Comparison of ENCODE assay signal across 1 cellular context in the genomic region with DNA sequence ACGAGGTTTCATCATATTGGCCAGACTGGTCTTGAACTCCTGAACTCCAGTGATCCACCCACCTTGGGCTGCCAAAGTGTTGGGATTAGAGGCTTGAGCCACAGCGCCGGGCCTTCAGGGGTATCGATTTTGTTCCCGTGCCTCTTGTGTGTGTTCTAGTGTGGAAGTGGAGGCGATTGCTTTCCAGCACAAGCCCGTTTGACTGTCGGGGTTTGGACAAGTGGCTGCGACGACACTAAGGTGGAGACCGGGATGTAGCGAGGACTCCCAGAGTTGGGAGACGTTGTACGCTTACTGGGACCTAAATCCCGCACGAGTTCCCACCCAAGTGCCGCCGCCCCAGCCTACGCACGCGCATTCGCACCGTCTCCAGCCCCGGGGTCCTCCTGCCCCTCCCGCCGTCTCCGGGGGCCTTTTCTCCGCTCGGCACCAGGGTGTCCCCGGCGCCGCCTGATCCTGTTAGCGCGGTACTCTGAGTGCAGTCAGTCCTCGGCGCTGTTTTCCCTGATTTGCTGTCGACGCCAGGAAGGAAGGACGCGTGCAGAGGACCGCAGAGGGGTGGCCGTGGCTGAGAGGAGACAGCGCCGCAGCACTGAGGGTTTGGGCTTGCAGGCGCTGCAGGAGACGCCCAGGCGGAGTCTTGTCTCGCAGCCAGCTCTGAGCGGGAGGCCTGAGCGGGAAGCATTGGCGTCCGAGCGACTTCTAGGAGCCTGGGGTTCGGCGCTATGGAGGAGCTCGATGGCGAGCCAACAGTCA.
A peak's percentile ranks its signal among the peaks of the same experiment; 100 is the strongest.
TF ChIP-seq lines count a peak whose summit lies in the region.

A gene with protein sequence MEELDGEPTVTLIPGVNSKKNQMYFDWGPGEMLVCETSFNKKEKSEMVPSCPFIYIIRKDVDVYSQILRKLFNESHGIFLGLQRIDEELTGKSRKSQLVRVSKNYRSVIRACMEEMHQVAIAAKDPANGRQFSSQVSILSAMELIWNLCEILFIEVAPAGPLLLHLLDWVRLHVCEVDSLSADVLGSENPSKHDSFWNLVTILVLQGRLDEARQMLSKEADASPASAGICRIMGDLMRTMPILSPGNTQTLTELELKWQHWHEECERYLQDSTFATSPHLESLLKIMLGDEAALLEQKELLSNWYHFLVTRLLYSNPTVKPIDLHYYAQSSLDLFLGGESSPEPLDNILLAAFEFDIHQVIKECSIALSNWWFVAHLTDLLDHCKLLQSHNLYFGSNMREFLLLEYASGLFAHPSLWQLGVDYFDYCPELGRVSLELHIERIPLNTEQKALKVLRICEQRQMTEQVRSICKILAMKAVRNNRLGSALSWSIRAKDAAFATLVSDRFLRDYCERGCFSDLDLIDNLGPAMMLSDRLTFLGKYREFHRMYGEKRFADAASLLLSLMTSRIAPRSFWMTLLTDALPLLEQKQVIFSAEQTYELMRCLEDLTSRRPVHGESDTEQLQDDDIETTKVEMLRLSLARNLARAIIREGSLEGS (plus strand): TSS at position 643 of the 756 bp plus-strand sequence. CDS start 83 bp downstream, at position 726.

TF ChIP-seq in K562, 482 proteins besides CTCF, POLR2A, EP300 and RAD21 (continued from another document and continues in another):
- TF ChIP-seq, protein P1, sequence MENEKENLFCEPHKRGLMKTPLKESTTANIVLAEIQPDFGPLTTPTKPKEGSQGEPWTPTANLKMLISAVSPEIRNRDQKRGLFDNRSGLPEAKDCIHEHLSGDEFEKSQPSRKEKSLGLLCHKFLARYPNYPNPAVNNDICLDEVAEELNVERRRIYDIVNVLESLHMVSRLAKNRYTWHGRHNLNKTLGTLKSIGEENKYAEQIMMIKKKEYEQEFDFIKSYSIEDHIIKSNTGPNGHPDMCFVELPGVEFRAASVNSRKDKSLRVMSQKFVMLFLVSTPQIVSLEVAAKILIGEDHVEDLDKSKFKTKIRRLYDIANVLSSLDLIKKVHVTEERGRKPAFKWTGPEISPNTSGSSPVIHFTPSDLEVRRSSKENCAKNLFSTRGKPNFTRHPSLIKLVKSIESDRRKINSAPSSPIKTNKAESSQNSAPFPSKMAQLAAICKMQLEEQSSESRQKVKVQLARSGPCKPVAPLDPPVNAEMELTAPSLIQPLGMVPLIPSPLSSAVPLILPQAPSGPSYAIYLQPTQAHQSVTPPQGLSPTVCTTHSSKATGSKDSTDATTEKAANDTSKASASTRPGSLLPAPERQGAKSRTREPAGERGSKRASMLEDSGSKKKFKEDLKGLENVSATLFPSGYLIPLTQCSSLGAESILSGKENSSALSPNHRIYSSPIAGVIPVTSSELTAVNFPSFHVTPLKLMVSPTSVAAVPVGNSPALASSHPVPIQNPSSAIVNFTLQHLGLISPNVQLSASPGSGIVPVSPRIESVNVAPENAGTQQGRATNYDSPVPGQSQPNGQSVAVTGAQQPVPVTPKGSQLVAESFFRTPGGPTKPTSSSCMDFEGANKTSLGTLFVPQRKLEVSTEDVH (IDR thresholded peaks at IDR 0.05; ENCODE audit: low read depth, partially characterized antibody) = no peak
- TF ChIP-seq, protein P2, sequence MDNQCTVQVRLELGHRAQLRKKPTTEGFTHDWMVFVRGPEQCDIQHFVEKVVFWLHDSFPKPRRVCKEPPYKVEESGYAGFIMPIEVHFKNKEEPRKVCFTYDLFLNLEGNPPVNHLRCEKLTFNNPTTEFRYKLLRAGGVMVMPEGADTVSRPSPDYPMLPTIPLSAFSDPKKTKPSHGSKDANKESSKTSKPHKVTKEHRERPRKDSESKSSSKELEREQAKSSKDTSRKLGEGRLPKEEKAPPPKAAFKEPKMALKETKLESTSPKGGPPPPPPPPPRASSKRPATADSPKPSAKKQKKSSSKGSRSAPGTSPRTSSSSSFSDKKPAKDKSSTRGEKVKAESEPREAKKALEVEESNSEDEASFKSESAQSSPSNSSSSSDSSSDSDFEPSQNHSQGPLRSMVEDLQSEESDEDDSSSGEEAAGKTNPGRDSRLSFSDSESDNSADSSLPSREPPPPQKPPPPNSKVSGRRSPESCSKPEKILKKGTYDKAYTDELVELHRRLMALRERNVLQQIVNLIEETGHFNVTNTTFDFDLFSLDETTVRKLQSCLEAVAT (IDR thresholded peaks at IDR 0.05) = peak in 1 of 2 experiments; percentile 14; a peak in 1 of 4 replicates
- TF ChIP-seq, protein P3, sequence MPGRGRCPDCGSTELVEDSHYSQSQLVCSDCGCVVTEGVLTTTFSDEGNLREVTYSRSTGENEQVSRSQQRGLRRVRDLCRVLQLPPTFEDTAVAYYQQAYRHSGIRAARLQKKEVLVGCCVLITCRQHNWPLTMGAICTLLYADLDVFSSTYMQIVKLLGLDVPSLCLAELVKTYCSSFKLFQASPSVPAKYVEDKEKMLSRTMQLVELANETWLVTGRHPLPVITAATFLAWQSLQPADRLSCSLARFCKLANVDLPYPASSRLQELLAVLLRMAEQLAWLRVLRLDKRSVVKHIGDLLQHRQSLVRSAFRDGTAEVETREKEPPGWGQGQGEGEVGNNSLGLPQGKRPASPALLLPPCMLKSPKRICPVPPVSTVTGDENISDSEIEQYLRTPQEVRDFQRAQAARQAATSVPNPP (IDR thresholded peaks at IDR 0.05; ENCODE audit: borderline replicate concordance, insufficient read depth, insufficient read length) = no peak
- TF ChIP-seq ZZZ3 (IDR thresholded peaks at IDR 0.05) (peak; percentile 91), FOXK2 (conservative IDR thresholded peaks at IDR 0.05 in 1 of 2, IDR thresholded peaks at IDR 0.05 in 1 of 2; ENCODE audit: low read depth in 2 of 2) (peak in 1 of 2 experiments; percentile 48; a peak in 1 of 4 replicates), CEBPG (CRISPR knock-in tag; IDR thresholded peaks at IDR 0.05) (peak; percentile 65), CEBPG (tag; conservative IDR thresholded peaks at IDR 0.05 in 1 of 2, IDR thresholded peaks at IDR 0.05 in 1 of 2) (peak in 1 of 2 experiments; percentile 79; a peak in 3 of 4 replicates), ZNF347 (CRISPR knock-in tag; IDR thresholded peaks at IDR 0.05; ENCODE audit: low read depth) (no peak), TBL1XR1 (IDR thresholded peaks at IDR 0.05; ENCODE audit: low read length in 2 of 2) (peak in 1 of 2 experiments; percentile 32; a peak in 1 of 4 replicates), CBFA2T2 (conservative IDR thresholded peaks at IDR 0.05) (no peak), ZNF354B (CRISPR knock-in tag; IDR thresholded peaks at IDR 0.05) (no peak), SLC30A9 (CRISPR knock-in tag; IDR thresholded peaks at IDR 0.05) (no peak), ZBED1 (IDR thresholded peaks at IDR 0.05) (no peak), ZNF311 (CRISPR knock-in tag; IDR thresholded peaks at IDR 0.05) (no peak; the same call in 1 of the 2 replicates), POLR2AphosphoS5 (IDR thresholded peaks at IDR 0.05; ENCODE audit: control insufficient read depth, insufficient read depth, low read depth, low read length) (peak; percentile 59; the same call in 1 of the 2 replicates), LCOR (CRISPR knock-in tag; IDR thresholded peaks at IDR 0.05) (0 out of 2 replicates have a peak, but pooled peaks have one; percentile 52), MCM3 (IDR thresholded peaks at IDR 0.05) (no peak), POLR3G (IDR thresholded peaks at IDR 0.05; ENCODE audit: extremely low read depth, insufficient read length, insufficient replicate concordance) (no peak), DNMT1 (IDR thresholded peaks at IDR 0.05) (no peak), KDM5B (IDR thresholded peaks at IDR 0.05; ENCODE audit: insufficient replicate concordance, low read depth, low read length) (peak; percentile 94), NFRKB (IDR thresholded peaks at IDR 0.05; ENCODE audit: low read depth) (no peak), NFIX (CRISPR knock-in tag; IDR thresholded peaks at IDR 0.05; ENCODE audit: low read depth) (peak; percentile 30; the same call in 1 of the 2 replicates), CTBP1 (IDR thresholded peaks at IDR 0.05; ENCODE audit: borderline replicate concordance) (0 out of 2 replicates have a peak, but pooled peaks have one; percentile 75), RBFOX2 (IDR thresholded peaks at IDR 0.05; ENCODE audit: low read depth, low read length) (peak; percentile 95)
- TF ChIP-seq, protein P4, sequence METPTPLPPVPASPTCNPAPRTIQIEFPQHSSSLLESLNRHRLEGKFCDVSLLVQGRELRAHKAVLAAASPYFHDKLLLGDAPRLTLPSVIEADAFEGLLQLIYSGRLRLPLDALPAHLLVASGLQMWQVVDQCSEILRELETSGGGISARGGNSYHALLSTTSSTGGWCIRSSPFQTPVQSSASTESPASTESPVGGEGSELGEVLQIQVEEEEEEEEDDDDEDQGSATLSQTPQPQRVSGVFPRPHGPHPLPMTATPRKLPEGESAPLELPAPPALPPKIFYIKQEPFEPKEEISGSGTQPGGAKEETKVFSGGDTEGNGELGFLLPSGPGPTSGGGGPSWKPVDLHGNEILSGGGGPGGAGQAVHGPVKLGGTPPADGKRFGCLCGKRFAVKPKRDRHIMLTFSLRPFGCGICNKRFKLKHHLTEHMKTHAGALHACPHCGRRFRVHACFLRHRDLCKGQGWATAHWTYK (CRISPR knock-in tag; IDR thresholded peaks at IDR 0.05) = peak; percentile 80; the same call in 1 of the 2 replicates
- TF ChIP-seq, protein P5, sequence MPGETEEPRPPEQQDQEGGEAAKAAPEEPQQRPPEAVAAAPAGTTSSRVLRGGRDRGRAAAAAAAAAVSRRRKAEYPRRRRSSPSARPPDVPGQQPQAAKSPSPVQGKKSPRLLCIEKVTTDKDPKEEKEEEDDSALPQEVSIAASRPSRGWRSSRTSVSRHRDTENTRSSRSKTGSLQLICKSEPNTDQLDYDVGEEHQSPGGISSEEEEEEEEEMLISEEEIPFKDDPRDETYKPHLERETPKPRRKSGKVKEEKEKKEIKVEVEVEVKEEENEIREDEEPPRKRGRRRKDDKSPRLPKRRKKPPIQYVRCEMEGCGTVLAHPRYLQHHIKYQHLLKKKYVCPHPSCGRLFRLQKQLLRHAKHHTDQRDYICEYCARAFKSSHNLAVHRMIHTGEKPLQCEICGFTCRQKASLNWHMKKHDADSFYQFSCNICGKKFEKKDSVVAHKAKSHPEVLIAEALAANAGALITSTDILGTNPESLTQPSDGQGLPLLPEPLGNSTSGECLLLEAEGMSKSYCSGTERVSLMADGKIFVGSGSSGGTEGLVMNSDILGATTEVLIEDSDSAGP (CRISPR knock-in tag; IDR thresholded peaks at IDR 0.05) = 0 out of 2 replicates have a peak, but pooled peaks have one; percentile 40
- TF ChIP-seq, protein P6, sequence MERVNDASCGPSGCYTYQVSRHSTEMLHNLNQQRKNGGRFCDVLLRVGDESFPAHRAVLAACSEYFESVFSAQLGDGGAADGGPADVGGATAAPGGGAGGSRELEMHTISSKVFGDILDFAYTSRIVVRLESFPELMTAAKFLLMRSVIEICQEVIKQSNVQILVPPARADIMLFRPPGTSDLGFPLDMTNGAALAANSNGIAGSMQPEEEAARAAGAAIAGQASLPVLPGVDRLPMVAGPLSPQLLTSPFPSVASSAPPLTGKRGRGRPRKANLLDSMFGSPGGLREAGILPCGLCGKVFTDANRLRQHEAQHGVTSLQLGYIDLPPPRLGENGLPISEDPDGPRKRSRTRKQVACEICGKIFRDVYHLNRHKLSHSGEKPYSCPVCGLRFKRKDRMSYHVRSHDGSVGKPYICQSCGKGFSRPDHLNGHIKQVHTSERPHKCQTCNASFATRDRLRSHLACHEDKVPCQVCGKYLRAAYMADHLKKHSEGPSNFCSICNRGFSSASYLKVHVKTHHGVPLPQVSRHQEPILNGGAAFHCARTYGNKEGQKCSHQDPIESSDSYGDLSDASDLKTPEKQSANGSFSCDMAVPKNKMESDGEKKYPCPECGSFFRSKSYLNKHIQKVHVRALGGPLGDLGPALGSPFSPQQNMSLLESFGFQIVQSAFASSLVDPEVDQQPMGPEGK (CRISPR knock-in tag; IDR thresholded peaks at IDR 0.05; ENCODE audit: borderline replicate concordance) = no peak
- TF ChIP-seq, protein P7, sequence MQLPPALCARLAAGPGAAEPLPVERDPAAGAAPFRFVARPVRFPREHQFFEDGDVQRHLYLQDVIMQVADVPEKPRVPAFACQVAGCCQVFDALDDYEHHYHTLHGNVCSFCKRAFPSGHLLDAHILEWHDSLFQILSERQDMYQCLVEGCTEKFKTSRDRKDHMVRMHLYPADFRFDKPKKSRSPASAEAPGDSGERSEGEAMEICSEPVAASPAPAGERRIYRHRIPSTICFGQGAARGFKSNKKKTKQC (CRISPR knock-in tag; IDR thresholded peaks at IDR 0.05) = peak; percentile 16; the same call in 1 of the 2 replicates
- TF ChIP-seq, protein P8, sequence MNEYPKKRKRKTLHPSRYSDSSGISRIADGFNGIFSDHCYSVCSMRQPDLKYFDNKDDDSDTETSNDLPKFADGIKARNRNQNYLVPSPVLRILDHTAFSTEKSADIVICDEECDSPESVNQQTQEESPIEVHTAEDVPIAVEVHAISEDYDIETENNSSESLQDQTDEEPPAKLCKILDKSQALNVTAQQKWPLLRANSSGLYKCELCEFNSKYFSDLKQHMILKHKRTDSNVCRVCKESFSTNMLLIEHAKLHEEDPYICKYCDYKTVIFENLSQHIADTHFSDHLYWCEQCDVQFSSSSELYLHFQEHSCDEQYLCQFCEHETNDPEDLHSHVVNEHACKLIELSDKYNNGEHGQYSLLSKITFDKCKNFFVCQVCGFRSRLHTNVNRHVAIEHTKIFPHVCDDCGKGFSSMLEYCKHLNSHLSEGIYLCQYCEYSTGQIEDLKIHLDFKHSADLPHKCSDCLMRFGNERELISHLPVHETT (CRISPR knock-in tag; conservative IDR thresholded peaks at IDR 0.05 in 1 of 2, IDR thresholded peaks at IDR 0.05 in 1 of 2) = peak in 1 of 2 experiments; percentile 79; a peak in 2 of 4 replicates
- TF ChIP-seq, protein P9, sequence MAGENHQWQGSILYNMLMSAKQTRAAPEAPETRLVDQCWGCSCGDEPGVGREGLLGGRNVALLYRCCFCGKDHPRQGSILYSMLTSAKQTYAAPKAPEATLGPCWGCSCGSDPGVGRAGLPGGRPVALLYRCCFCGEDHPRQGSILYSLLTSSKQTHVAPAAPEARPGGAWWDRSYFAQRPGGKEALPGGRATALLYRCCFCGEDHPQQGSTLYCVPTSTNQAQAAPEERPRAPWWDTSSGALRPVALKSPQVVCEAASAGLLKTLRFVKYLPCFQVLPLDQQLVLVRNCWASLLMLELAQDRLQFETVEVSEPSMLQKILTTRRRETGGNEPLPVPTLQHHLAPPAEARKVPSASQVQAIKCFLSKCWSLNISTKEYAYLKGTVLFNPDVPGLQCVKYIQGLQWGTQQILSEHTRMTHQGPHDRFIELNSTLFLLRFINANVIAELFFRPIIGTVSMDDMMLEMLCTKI (IDR thresholded peaks at IDR 0.05; ENCODE audit: partially characterized antibody) = no peak
- TF ChIP-seq, protein P10, sequence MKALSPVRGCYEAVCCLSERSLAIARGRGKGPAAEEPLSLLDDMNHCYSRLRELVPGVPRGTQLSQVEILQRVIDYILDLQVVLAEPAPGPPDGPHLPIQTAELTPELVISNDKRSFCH (CRISPR knock-in tag; IDR thresholded peaks at IDR 0.05) = no peak
- TF ChIP-seq, protein P10 (tag; IDR thresholded peaks at IDR 0.05) = peak; percentile 71
- TF ChIP-seq, protein P11, sequence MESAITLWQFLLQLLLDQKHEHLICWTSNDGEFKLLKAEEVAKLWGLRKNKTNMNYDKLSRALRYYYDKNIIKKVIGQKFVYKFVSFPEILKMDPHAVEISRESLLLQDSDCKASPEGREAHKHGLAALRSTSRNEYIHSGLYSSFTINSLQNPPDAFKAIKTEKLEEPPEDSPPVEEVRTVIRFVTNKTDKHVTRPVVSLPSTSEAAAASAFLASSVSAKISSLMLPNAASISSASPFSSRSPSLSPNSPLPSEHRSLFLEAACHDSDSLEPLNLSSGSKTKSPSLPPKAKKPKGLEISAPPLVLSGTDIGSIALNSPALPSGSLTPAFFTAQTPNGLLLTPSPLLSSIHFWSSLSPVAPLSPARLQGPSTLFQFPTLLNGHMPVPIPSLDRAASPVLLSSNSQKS (CRISPR knock-in tag; IDR thresholded peaks at IDR 0.05) = no peak
